ENCODE assay signal across 1 cellular context in genomic region chr16:85088570-85089214, GRCh38.
TF ChIP-seq lines count a peak whose summit lies in the region.

No MANE protein-coding gene starts in this region.

TF ChIP-seq in GM23338, 12 proteins besides CTCF, POLR2A, EP300 and RAD21 (continued from another document):
- TF ChIP-seq ZNF462 (CRISPR knock-in tag; IDR thresholded peaks at IDR 0.05) (no peak), NANOG (IDR thresholded peaks at IDR 0.05; ENCODE audit: borderline replicate concordance) (no peak), POLR2AphosphoS5 (IDR thresholded peaks at IDR 0.05; ENCODE audit: low read depth) (no peak), REST (IDR thresholded peaks at IDR 0.05; ENCODE audit: unreplicated experiment) (no peak)
TF ChIP-seq in GM23338: peak in this region for 0.
